In the genomic region with DNA sequence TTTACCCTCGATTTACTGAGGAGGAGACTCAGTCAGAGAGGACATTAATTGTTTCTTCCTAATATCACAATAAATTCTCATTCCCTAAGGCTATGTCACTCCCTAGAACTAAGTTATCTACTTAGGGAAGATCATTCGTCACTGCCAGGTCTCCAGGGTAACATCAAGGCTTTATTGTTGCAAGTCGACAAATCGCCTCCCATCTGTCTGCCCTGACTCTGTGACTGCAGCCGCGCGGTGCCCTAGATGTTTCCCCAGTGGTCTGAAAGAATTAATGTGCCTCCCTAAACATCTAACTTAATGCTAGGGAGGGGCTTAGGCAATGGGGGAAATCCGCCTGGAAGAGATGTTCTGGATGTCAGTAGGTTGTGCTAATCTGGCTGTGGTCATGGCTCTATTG, we compare ENCODE assay signal across 26 cellular contexts.
"Had no signal": no experiment of that assay in that cellular context is flagged by ENCODE, and none has a peak within 500 bp of the region (broad histone marks: within the 10 kb centered on the region; RNA-seq: fewer than 3 reads in every experiment).

No MANE protein-coding gene starts in this region.

- H3K9me3 ChIP-seq: esophagus squamous epithelium, psoas muscle, spleen, stomach, thoracic aorta, transverse colon had no signal

- H3K27me3 ChIP-seq: esophagus squamous epithelium, hepatocyte, spleen, stomach, transverse colon had no signal

- H3K4me3 ChIP-seq: esophagus squamous epithelium, hepatocyte, lung, psoas muscle, spleen, stomach, thoracic aorta, transverse colon had no signal

- ATAC-seq: effector memory CD8-positive, alpha-beta T cell; left cardiac atrium; left ventricle myocardium superior; psoas muscle; sciatic nerve had no signal

- H3K27ac ChIP-seq: esophagus squamous epithelium, hepatocyte, parathyroid adenoma, psoas muscle, spleen, stomach, thoracic aorta, transverse colon had no signal

- H3K9me3 Mint-ChIP-seq: naive B cell, nephron had no signal

- DNase-seq: cortex of kidney; effector memory CD8-positive, alpha-beta T cell; esophagus squamous epithelium; foreskin fibroblast; head of caudate nucleus; kidney; left cardiac atrium; left ventricle myocardium superior; mesenchymal stem cell; naive B cell; psoas muscle; retina; spleen; stimulated activated CD4-positive, alpha-beta T cell treated with anti-CD3 and anti-CD28 coated beads, Interleukin-15, amount 100 ng/mL, for 24 hours; stimulated activated CD4-positive, alpha-beta T cell treated with anti-CD3 and anti-CD28 coated beads, Interleukin-1b, Interleukin-23, amount 100 ng/mL, for 48 hours; stimulated activated CD4-positive, alpha-beta T cell treated with anti-CD3 and anti-CD28 coated beads, Interleukin-4, amount 100 ng/mL, for 4 hours; stimulated activated naive CD4-positive, alpha-beta T cell; stomach; substantia nigra; transverse colon had no signal

- H3K27me3 Mint-ChIP-seq: effector memory CD8-positive, alpha-beta T cell; naive B cell had no signal

- H3K27ac Mint-ChIP-seq: effector memory CD8-positive, alpha-beta T cell; naive B cell; nephron had no signal

- H3K4me3 Mint-ChIP-seq: effector memory CD8-positive, alpha-beta T cell; naive B cell; nephron had no signal

- H3K4me1 ChIP-seq: esophagus squamous epithelium, parathyroid adenoma, psoas muscle, spleen, stomach, transverse colon had no signal

- H3K4me1 Mint-ChIP-seq: naive B cell, nephron had no signal

- FAIRE-seq: kidney had no signal

- H3K36me3 ChIP-seq: esophagus squamous epithelium, spleen, stomach, thoracic aorta, transverse colon had no signal

- H3K36me3 Mint-ChIP-seq: naive B cell had no signal
